18 cellular contexts compared by ENCODE assay signal in the genomic region with DNA sequence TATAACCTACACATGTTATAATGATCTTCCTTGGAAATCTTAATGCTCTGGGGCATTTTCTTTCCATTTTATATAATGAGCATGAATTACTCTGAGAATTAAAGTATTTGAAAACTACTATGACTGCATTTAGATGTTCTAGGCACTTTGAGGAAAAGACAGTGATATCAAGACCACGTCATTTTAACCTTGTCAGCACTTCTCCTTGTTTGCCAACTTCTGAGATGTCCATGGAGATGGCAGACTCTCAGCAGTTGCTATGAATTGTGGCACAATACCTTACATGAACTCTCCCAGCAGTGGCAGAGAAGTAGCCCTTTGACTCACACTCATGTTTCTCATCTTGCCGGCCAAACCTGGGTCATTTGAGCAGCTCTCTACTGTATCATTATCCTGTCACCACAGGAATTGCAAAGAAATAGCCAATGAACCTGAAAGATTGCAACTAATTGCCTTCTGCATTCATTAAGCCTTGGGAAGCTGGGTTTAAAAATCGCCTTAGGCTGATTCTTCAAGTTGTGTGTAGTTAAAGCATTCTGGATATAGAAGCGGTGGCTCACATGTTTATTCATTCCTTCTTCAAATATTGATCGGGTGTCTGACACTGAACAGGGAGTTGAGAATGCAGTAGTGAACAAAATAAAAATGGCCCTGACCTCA.
A peak's percentile ranks its signal among the peaks of the same experiment; 100 is the strongest.
DNase-seq lines count a peak whose midpoint lies in the region; ATAC-seq, FAIRE-seq and TF ChIP-seq lines count a peak whose summit lies in the region.
"Had no signal": no experiment of that assay in that cellular context is flagged by ENCODE, and none has a peak within 500 bp of the region (broad histone marks: within the 10 kb centered on the region; RNA-seq: fewer than 3 reads in every experiment).

No MANE protein-coding gene starts in this region.

- DNase-seq in AG09319 (ENCODE audit: extremely low read depth, low read depth): peak; percentile 30
- peak; percentile 23 for DNase-seq in H4 (ENCODE audit: low spot score)
- DNase-seq in RCC 7860 (ENCODE audit: low spot score): peak; percentile 11
- DNase-seq in epithelial cell of esophagus (ENCODE audit: low read depth): peak; percentile 43
- DNase-seq in left cardiac atrium: no peak
- DNase-seq in stimulated activated CD4-positive, alpha-beta T cell treated with anti-CD3 and anti-CD28 coated beads, Interleukin-4, amount 100 ng/mL, for 4 hours: no peak
- DNase-seq in NOMO-1 treated with DMSO at 0.1 percent for 48 hours (lab: John Stamatoyannopoulos, UW; ENCODE audit: unreplicated experiment): no peak
- DNase-seq in GM03348 (ENCODE audit: low spot score): no peak
- DNase-seq: AML-193, Caco-2, DMS53, H7, MV-4-11, NCI-H1436, NCI-H2081 treated with DMSO at 0.1 percent for 48 hours, NCI-H226, NCI-H526 had no signal

- intact Hi-C loops in left cardiac atrium (cut with DNase I): no loop called here

- no peak for FAIRE-seq in RCC 7860 (lab: Jason Lieb, UNC)
- FAIRE-seq: A204.1 had no signal

- TF ChIP-seq CTCF in AG09319 (IDR thresholded peaks at IDR 0.05; ENCODE audit: low read depth, low read length) (no peak), epithelial cell of esophagus (IDR thresholded peaks at IDR 0.05; ENCODE audit: insufficient read depth, low read depth, low read length, missing control alignments) (no peak)

- no peak overlapping the region for H3K4me3 ChIP-seq in epithelial cell of esophagus (ENCODE audit: low read length)

- no peak for ATAC-seq in left cardiac atrium

Comparison
In these comparisons a context has a peak if more than half of its experiments do, and no peak if none do; other contexts are left out.
1. DNase-seq: peak in AG09319 (single experiment), H4 (single experiment), RCC 7860 (single experiment) and epithelial cell of esophagus (single experiment); none in left cardiac atrium (single experiment), stimulated activated CD4-positive, alpha-beta T cell treated with anti-CD3 and anti-CD28 coated beads, Interleukin-4, amount 100 ng/mL, for 4 hours (0 of 2), NOMO-1 treated with DMSO at 0.1 percent for 48 hours (single experiment) and GM03348 (single experiment).